Comparison of ENCODE assay signal across 9 cellular contexts in the genomic region with DNA sequence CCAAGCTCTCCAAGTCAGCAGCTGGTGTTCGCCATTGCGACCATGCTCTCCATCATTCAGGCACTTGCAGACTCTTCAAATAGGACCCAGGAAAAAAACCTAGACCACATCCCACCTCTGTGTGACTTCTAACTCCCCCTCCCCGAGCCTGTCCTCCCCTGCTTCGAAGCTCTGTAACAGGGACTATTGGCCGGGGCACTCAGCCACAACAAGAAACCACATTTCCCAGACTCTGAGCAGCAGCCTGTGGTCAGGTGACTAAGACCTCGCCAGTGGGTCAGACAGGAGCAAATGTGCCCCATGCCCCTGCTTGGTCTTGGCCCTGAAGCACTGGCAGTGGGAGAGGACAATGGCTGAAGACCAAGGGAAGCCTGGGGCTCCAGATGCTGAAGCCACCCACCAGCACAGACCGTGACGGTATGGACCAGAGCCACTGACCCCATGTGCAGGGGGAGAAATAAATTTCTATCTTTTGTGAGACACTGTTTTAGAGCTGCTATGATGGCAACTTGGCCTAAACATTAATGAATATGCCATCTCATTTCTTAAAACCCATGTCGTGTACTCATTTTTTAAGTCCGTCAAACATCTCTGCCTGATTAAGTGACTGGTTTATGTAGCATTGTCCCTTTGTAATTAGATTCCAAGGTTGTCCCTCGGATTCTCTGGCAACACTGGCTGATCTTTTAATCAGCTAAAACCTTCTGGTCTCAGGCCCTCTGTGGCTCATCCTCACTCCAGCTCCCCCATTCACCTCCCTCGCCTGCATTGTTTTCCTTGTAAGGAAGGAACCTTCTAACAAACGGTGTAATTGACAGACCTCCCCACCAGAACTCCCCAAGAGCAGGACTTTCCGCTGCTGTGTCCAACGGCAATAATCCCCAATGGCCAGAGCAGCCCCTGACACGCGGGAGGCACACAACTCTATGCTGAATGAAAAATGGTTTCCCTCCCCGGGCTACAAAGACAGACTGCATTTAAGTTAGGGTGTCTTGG.
A peak's percentile ranks its signal among the peaks of the same experiment; 100 is the strongest.
DNase-seq lines count a peak whose midpoint lies in the region; ATAC-seq, FAIRE-seq and TF ChIP-seq lines count a peak whose summit lies in the region.
"Had no signal": no experiment of that assay in that cellular context is flagged by ENCODE, and none has a peak within 500 bp of the region (broad histone marks: within the 10 kb centered on the region; RNA-seq: fewer than 3 reads in every experiment).

No MANE protein-coding gene starts in this region.

- H3K4me3 Mint-ChIP-seq in endodermal cell, result no peak overlapping the region

- TF ChIP-seq POLR2A in GM12891 (IDR thresholded peaks at IDR 0.05; ENCODE audit: low read depth, low read length) (no peak), transverse colon (IDR thresholded peaks at IDR 0.05) (no peak)

- peaks cover 19% of the 10 kb centered on the region for H3K4me1 ChIP-seq in endodermal cell (ENCODE audit: control insufficient read depth, insufficient read depth, low read length)
- peaks cover 34 to 64% (median 52%) of the 10 kb centered on the region in 4 donors for H3K4me1 ChIP-seq in transverse colon

- peak overlapping the region; percentile 74 for H3K27ac Mint-ChIP-seq in endodermal cell

- peak overlapping the region; percentile 27 for H3K9ac ChIP-seq in endodermal cell (ENCODE audit: extremely low read depth, low read length, poor library complexity, severe bottlenecking)

- 66 to 71% methylated on average over 9 to 18 of the region's 18 CpGs for WGBS in endodermal cell (ENCODE audit: insufficient coverage in 1 of 2, insufficient read length in 1 of 2), 2 experiments
- 78% methylated on average over 7 to 18 of the region's 18 CpGs for WGBS in transverse colon (ENCODE audit: low coverage in 1 of 2), 2 donors

- peaks cover 54% of the 10 kb centered on the region for H3K4me1 Mint-ChIP-seq in endodermal cell

- no peaks in the 10 kb centered on the region for H3K27me3 ChIP-seq in endodermal cell (ENCODE audit: control insufficient read depth, insufficient read depth, low read length, poor library complexity, severe bottlenecking)
- H3K27me3 ChIP-seq in transverse colon, result no peaks in the 10 kb centered on the region
- H3K27me3 ChIP-seq: SJSA1 had no signal

- no peaks in the 10 kb centered on the region for H3K27me3 Mint-ChIP-seq in endodermal cell (ENCODE audit: insufficient read depth)

- TF ChIP-seq CTCF in endodermal cell (conservative IDR thresholded peaks at IDR 0.05), result peak; percentile 55
- TF ChIP-seq CTCF in transverse colon (IDR thresholded peaks at IDR 0.05), result peak in 1 of 5 experiments; percentile 31

- intact Hi-C loops in transverse colon (cut with DNase I; ENCODE audit: low total_unique reads), result no loop called here

- no peak for DNase-seq in GM12891 (ENCODE audit: insufficient read length, low spot score)
- DNase-seq in NCI-H82 (lab: John Stamatoyannopoulos, UW), result peak; percentile 90
- DNase-seq in endodermal cell, result peak; percentile 70
- no peak for DNase-seq in transverse colon
- DNase-seq in LoVo (ENCODE audit: low spot score), result no peak
- DNase-seq in activated CD4-positive, CD25-positive, alpha-beta regulatory T cell (lab: John Stamatoyannopoulos, UW), result no peak
- DNase-seq in RKO (ENCODE audit: low spot score), result no peak

- no peak for TF ChIP-seq EP300 in transverse colon (IDR thresholded peaks at IDR 0.05; ENCODE audit: low read depth)

- H3K27ac ChIP-seq in endodermal cell (ENCODE audit: low read depth, low read length), result peak overlapping the region; percentile 68
- peak overlapping the region; percentile 4 to 88 (median 38) for H3K27ac ChIP-seq in transverse colon
- H3K27ac ChIP-seq: SJSA1 had no signal

- peaks cover 35% of the 10 kb centered on the region for H3K36me3 Mint-ChIP-seq in endodermal cell (ENCODE audit: low read depth)

- in situ Hi-C loops in transverse colon (cut with MboI; ENCODE audit: low pct_ligation_motif_present in 1 of 4, low pct_unique_long_range_greater_than_20kb in 1 of 4, low sequenced_read_pairs in 3 of 4), result loop anchor here in 1 of 4 donors (10.0 kb wide), 1 partner anchor 106 kb away; no protein-coding TSS in a partner anchor

- no peaks in the 10 kb centered on the region for H3K9me3 ChIP-seq in endodermal cell (ENCODE audit: control insufficient read depth, low read length)
- H3K9me3 ChIP-seq in transverse colon, result no peaks in the 10 kb centered on the region
- H3K9me3 ChIP-seq: SJSA1 had no signal

- peaks cover 30% of the 10 kb centered on the region for H3K36me3 ChIP-seq in endodermal cell (ENCODE audit: control insufficient read depth, insufficient read depth, low read length)
- H3K36me3 ChIP-seq in transverse colon, result no peaks in the 10 kb centered on the region

- no peaks in the 10 kb centered on the region for H3K9me3 Mint-ChIP-seq in endodermal cell

- FAIRE-seq in GM12891 (lab: Jason Lieb, UNC), result peak; percentile 87

- peak; percentile 36 for ATAC-seq in GM21786 (IDR thresholded peaks at IDR 0.05; ENCODE audit: unreplicated experiment)

- H3K4me3 ChIP-seq in endodermal cell (ENCODE audit: low read length) (no peak overlapping the region), transverse colon (no peak overlapping the region)
- H3K4me3 ChIP-seq: SJSA1 had no signal

TF ChIP-seq in GM12891, 5 proteins besides CTCF, POLR2A, EP300 and RAD21:
- TF ChIP-seq PAX5 (IDR thresholded peaks at IDR 0.05; ENCODE audit: insufficient read depth, low read length, severe bottlenecking), result no peak
- no peak for TF ChIP-seq SPI1 (IDR thresholded peaks at IDR 0.05; ENCODE audit: low read depth, low read length)
- TF ChIP-seq TAF1 (IDR thresholded peaks at IDR 0.05; ENCODE audit: low read depth, low read length), result no peak
- no peak for TF ChIP-seq POLR2AphosphoS5 (IDR thresholded peaks at IDR 0.05; ENCODE audit: low read depth, low read length)
- TF ChIP-seq POU2F2 (IDR thresholded peaks at IDR 0.05; ENCODE audit: low read depth, low read length), result no peak

Comparison
In these comparisons a context has a peak if more than half of its experiments do, and no peak if none do; other contexts are left out.
1. DNase-seq: peak in NCI-H82 (single experiment) and endodermal cell (single experiment); none in GM12891 (single experiment), transverse colon (single experiment), LoVo (single experiment), activated CD4-positive, CD25-positive, alpha-beta regulatory T cell (0 of 4) and RKO (single experiment).